In the genomic region with DNA sequence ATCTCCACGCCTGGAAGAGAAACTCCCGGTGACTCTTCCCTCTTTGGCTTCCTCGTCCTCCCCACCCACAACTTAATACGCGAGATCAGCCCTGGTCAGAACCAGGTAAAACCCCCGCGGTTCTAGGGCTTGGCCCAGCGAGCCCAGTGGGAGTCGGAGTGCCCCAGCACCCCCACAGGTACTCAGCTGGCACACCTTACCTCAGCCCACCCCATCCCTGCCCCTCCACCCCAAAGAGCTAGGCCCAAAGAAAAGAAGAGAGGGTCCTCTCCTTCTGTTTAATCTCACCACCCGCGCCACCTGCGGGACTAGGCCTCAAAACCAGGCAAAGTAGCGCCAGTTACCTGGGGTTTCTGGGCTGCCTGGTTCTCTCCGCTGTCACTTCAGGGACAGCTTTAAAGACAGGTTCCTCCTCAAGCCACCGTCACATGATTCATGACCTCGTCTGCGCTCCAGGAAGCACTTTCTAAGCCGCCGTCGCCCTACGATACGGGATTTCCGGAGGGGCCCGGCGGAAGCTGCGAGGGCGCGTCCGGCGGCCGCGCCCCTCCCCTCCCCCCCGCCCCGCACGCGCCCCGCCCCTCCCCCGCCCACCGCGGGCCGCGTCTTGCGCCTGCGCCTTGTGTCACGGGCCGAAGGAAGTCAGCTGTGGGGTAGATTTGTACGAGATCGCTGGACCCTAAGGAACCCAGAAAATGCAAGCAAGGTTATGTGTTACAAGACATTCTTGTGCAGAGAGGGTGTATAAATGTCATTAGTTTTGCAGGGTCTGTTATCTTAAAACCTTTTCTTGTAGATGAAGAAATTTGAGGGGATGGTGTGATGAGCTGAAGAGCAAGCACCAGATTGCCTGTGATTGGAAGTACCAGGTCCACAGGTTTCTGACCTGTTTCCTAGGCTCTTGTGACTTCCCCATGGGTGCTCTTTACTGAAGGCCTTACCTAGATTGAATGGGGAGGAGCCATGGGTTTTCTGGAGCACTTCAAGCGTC, we compare ENCODE assay signal across 1 cellular context.
A peak's percentile ranks its signal among the peaks of the same experiment; 100 is the strongest.
TF ChIP-seq lines count a peak whose summit lies in the region.

A gene with protein sequence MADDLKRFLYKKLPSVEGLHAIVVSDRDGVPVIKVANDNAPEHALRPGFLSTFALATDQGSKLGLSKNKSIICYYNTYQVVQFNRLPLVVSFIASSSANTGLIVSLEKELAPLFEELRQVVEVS (minus strand): TSS at position 437 of the 991 bp plus-strand sequence. CDS start 464 bp downstream, outside the sequence.

TF ChIP-seq in K562, 482 proteins besides CTCF, POLR2A, EP300 and RAD21 (continued from another document and continues in another):
- TF ChIP-seq, protein P1, sequence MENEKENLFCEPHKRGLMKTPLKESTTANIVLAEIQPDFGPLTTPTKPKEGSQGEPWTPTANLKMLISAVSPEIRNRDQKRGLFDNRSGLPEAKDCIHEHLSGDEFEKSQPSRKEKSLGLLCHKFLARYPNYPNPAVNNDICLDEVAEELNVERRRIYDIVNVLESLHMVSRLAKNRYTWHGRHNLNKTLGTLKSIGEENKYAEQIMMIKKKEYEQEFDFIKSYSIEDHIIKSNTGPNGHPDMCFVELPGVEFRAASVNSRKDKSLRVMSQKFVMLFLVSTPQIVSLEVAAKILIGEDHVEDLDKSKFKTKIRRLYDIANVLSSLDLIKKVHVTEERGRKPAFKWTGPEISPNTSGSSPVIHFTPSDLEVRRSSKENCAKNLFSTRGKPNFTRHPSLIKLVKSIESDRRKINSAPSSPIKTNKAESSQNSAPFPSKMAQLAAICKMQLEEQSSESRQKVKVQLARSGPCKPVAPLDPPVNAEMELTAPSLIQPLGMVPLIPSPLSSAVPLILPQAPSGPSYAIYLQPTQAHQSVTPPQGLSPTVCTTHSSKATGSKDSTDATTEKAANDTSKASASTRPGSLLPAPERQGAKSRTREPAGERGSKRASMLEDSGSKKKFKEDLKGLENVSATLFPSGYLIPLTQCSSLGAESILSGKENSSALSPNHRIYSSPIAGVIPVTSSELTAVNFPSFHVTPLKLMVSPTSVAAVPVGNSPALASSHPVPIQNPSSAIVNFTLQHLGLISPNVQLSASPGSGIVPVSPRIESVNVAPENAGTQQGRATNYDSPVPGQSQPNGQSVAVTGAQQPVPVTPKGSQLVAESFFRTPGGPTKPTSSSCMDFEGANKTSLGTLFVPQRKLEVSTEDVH (IDR thresholded peaks at IDR 0.05; ENCODE audit: low read depth, partially characterized antibody), result peak; percentile 64
- TF ChIP-seq HMG20B (CRISPR knock-in tag; IDR thresholded peaks at IDR 0.05) (no peak), SRF (CRISPR knock-in tag; IDR thresholded peaks at IDR 0.05) (no peak), YY1 (IDR thresholded peaks at IDR 0.05; ENCODE audit: borderline replicate concordance in 1 of 3, control insufficient read depth in 1 of 3, extremely low read depth in 1 of 3, insufficient read depth in 3 of 3, insufficient read length in 1 of 3, insufficient replicate concordance in 2 of 3, low read depth in 1 of 3, low read length in 2 of 3) (peak in 1 of 3 experiments; percentile 6), SUPT5H (IDR thresholded peaks at IDR 0.05) (peak; percentile 66), GABPA (tag; conservative IDR thresholded peaks at IDR 0.05; ENCODE audit: low read depth) (peak; percentile 97), ZNF146 (CRISPR knock-in tag; IDR thresholded peaks at IDR 0.05; ENCODE audit: unreplicated experiment) (no peak), ZNF384 (IDR thresholded peaks at IDR 0.05; ENCODE audit: low read depth, low read length) (no peak), PTTG1 (tag; IDR thresholded peaks at IDR 0.05; ENCODE audit: low read depth) (no peak), RBM22 (IDR thresholded peaks at IDR 0.05; ENCODE audit: low read depth, low read length, poor library complexity, severe bottlenecking) (no peak), MAFK (IDR thresholded peaks at IDR 0.05; ENCODE audit: low read length) (0 out of 2 replicates have a peak, but pooled peaks have one; percentile 18), CEBPG (CRISPR knock-in tag; IDR thresholded peaks at IDR 0.05) (no peak), CEBPG (tag; conservative IDR thresholded peaks at IDR 0.05 in 1 of 2, IDR thresholded peaks at IDR 0.05 in 1 of 2) (no peak), HLTF (IDR thresholded peaks at IDR 0.05) (no peak), ZBTB8A (IDR thresholded peaks at IDR 0.05; ENCODE audit: partially characterized antibody) (no peak), KDM2B (CRISPR knock-in tag; IDR thresholded peaks at IDR 0.05) (no peak), NR4A1 (CRISPR knock-in tag; IDR thresholded peaks at IDR 0.05) (no peak), NR4A1 (tag; IDR thresholded peaks at IDR 0.05) (no peak), MAFF (IDR thresholded peaks at IDR 0.05; ENCODE audit: low read length) (no peak), KAT7 (CRISPR knock-in tag; IDR thresholded peaks at IDR 0.05; ENCODE audit: borderline replicate concordance) (peak; percentile 86; the same call in 1 of the 2 replicates), HNRNPLL (IDR thresholded peaks at IDR 0.05; ENCODE audit: low read depth, low read length, poor library complexity, severe bottlenecking) (peak; percentile 98), MAZ (CRISPR knock-in tag; conservative IDR thresholded peaks at IDR 0.05 in 1 of 2, IDR thresholded peaks at IDR 0.05 in 1 of 2) (peak in 1 of 2 experiments; percentile 68; a peak in 2 of 4 replicates), CXXC5 (CRISPR knock-in tag; IDR thresholded peaks at IDR 0.05) (peak; percentile 88), CBX1 (IDR thresholded peaks at IDR 0.05; ENCODE audit: low read depth) (no peak), L3MBTL2 (IDR thresholded peaks at IDR 0.05) (no peak), HNRNPH1 (optimal IDR thresholded peaks at IDR 0.05; ENCODE audit: low read depth, low read length) (no peak), GABPB2 (CRISPR knock-in tag; conservative IDR thresholded peaks at IDR 0.05) (no peak), ELF1 (tag; IDR thresholded peaks at IDR 0.05) (peak; percentile 84), ZNF239 (CRISPR knock-in tag; IDR thresholded peaks at IDR 0.05) (no peak), RBFOX2 (IDR thresholded peaks at IDR 0.05; ENCODE audit: low read depth, low read length) (peak; percentile 70), RAD51 (IDR thresholded peaks at IDR 0.05; ENCODE audit: borderline replicate concordance, low read depth) (peak; percentile 83), ADNP (tag; IDR thresholded peaks at IDR 0.05) (no peak), JUN (IDR thresholded peaks at IDR 0.05; ENCODE audit: borderline replicate concordance, low read depth, low read length) (peak; percentile 43; the same call in 1 of the 2 replicates), JUN (CRISPR knock-in tag; IDR thresholded peaks at IDR 0.05; ENCODE audit: borderline replicate concordance) (no peak), ZNF347 (CRISPR knock-in tag; IDR thresholded peaks at IDR 0.05; ENCODE audit: low read depth) (no peak), ATF7 (IDR thresholded peaks at IDR 0.05) (peak; percentile 26; the same call in 1 of the 2 replicates), PML (IDR thresholded peaks at IDR 0.05; ENCODE audit: low read length) (0 out of 2 replicates have a peak, but pooled peaks have one; percentile 37), ZNF140 (CRISPR knock-in tag; IDR thresholded peaks at IDR 0.05) (no peak), U2AF2 (optimal IDR thresholded peaks at IDR 0.05; ENCODE audit: low read depth, low read length) (no peak), KDM4B (IDR thresholded peaks at IDR 0.05; ENCODE audit: borderline replicate concordance in 2 of 2, low read depth in 1 of 2) (peak in 1 of 2 experiments; percentile 85; a peak in 2 of 4 replicates), RBM14 (IDR thresholded peaks at IDR 0.05; ENCODE audit: borderline replicate concordance, insufficient read depth, low read depth, low read length) (no peak)
- TF ChIP-seq, protein P2, sequence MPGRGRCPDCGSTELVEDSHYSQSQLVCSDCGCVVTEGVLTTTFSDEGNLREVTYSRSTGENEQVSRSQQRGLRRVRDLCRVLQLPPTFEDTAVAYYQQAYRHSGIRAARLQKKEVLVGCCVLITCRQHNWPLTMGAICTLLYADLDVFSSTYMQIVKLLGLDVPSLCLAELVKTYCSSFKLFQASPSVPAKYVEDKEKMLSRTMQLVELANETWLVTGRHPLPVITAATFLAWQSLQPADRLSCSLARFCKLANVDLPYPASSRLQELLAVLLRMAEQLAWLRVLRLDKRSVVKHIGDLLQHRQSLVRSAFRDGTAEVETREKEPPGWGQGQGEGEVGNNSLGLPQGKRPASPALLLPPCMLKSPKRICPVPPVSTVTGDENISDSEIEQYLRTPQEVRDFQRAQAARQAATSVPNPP (IDR thresholded peaks at IDR 0.05; ENCODE audit: borderline replicate concordance, insufficient read depth, insufficient read length), result no peak
- TF ChIP-seq, protein P3, sequence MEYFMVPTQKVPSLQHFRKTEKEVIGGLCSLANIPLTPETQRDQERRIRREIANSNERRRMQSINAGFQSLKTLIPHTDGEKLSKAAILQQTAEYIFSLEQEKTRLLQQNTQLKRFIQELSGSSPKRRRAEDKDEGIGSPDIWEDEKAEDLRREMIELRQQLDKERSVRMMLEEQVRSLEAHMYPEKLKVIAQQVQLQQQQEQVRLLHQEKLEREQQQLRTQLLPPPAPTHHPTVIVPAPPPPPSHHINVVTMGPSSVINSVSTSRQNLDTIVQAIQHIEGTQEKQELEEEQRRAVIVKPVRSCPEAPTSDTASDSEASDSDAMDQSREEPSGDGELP (CRISPR knock-in tag; IDR thresholded peaks at IDR 0.05; ENCODE audit: borderline replicate concordance), result peak; percentile 80
- TF ChIP-seq, protein P4, sequence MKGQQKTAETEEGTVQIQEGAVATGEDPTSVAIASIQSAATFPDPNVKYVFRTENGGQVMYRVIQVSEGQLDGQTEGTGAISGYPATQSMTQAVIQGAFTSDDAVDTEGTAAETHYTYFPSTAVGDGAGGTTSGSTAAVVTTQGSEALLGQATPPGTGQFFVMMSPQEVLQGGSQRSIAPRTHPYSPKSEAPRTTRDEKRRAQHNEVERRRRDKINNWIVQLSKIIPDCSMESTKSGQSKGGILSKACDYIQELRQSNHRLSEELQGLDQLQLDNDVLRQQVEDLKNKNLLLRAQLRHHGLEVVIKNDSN (CRISPR knock-in tag; IDR thresholded peaks at IDR 0.05), result peak; percentile 88
- TF ChIP-seq, protein P5, sequence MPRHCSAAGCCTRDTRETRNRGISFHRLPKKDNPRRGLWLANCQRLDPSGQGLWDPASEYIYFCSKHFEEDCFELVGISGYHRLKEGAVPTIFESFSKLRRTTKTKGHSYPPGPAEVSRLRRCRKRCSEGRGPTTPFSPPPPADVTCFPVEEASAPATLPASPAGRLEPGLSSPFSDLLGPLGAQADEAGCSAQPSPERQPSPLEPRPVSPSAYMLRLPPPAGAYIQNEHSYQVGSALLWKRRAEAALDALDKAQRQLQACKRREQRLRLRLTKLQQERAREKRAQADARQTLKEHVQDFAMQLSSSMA (CRISPR knock-in tag; IDR thresholded peaks at IDR 0.05), result no peak
- TF ChIP-seq, protein P6, sequence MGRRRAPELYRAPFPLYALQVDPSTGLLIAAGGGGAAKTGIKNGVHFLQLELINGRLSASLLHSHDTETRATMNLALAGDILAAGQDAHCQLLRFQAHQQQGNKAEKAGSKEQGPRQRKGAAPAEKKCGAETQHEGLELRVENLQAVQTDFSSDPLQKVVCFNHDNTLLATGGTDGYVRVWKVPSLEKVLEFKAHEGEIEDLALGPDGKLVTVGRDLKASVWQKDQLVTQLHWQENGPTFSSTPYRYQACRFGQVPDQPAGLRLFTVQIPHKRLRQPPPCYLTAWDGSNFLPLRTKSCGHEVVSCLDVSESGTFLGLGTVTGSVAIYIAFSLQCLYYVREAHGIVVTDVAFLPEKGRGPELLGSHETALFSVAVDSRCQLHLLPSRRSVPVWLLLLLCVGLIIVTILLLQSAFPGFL (CRISPR knock-in tag; IDR thresholded peaks at IDR 0.05), result no peak
- TF ChIP-seq, protein P7, sequence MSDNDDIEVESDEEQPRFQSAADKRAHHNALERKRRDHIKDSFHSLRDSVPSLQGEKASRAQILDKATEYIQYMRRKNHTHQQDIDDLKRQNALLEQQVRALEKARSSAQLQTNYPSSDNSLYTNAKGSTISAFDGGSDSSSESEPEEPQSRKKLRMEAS (CRISPR knock-in tag; IDR thresholded peaks at IDR 0.05), result no peak
- TF ChIP-seq, protein P8, sequence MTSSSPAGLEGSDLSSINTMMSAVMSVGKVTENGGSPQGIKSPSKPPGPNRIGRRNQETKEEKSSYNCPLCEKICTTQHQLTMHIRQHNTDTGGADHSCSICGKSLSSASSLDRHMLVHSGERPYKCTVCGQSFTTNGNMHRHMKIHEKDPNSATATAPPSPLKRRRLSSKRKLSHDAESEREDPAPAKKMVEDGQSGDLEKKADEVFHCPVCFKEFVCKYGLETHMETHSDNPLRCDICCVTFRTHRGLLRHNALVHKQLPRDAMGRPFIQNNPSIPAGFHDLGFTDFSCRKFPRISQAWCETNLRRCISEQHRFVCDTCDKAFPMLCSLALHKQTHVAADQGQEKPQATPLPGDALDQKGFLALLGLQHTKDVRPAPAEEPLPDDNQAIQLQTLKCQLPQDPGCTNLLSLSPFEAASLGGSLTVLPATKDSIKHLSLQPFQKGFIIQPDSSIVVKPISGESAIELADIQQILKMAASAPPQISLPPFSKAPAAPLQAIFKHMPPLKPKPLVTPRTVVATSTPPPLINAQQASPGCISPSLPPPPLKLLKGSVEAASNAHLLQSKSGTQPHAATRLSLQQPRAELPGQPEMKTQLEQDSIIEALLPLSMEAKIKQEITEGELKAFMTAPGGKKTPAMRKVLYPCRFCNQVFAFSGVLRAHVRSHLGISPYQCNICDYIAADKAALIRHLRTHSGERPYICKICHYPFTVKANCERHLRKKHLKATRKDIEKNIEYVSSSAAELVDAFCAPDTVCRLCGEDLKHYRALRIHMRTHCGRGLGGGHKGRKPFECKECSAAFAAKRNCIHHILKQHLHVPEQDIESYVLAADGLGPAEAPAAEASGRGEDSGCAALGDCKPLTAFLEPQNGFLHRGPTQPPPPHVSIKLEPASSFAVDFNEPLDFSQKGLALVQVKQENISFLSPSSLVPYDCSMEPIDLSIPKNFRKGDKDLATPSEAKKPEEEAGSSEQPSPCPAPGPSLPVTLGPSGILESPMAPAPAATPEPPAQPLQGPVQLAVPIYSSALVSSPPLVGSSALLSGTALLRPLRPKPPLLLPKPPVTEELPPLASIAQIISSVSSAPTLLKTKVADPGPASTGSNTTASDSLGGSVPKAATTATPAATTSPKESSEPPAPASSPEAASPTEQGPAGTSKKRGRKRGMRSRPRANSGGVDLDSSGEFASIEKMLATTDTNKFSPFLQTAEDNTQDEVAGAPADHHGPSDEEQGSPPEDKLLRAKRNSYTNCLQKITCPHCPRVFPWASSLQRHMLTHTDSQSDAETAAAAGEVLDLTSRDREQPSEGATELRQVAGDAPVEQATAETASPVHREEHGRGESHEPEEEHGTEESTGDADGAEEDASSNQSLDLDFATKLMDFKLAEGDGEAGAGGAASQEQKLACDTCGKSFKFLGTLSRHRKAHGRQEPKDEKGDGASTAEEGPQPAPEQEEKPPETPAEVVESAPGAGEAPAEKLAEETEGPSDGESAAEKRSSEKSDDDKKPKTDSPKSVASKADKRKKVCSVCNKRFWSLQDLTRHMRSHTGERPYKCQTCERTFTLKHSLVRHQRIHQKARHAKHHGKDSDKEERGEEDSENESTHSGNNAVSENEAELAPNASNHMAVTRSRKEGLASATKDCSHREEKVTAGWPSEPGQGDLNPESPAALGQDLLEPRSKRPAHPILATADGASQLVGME (CRISPR knock-in tag; IDR thresholded peaks at IDR 0.05), result no peak
